In the genomic region with DNA sequence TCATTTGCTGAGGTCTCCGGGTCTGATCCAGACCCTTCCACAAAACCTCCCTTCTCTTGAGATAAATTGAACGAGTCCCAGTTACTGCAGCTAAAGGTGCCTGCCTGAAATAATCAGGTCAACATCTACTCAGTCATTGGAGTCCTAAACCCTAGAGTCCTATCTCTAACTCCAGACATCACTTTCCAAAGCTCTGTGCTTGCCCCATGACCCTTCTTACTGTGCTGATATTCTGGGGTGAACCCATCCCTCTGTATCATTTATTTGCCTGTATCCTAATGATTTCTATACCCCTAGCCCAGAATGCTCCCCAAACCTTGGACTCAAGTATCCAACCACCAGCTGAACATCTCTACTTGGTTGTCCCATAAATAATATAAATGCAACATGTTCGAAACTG, we compare ENCODE assay signal across 24 cellular contexts. TPM values are rescaled to one million over a fixed set of nuclear protein-coding genes. Genes with fewer than 3 reads are reported as not detected.
A peak's percentile ranks its signal among the peaks of the same experiment; 100 is the strongest.
DNase-seq lines count a peak whose midpoint lies in the region; ATAC-seq and TF ChIP-seq lines count a peak whose summit lies in the region.
"Had no signal": no experiment of that assay in that cellular context is flagged by ENCODE, and none has a peak within 500 bp of the region (broad histone marks: within the 10 kb centered on the region; RNA-seq: fewer than 3 reads in every experiment).

No MANE protein-coding gene starts in this region.

- no peak for DNase-seq in A673 (ENCODE audit: low spot score)
- no peak for DNase-seq in endothelial cell (ENCODE audit: low spot score)
- peak; percentile 11 for DNase-seq in osteocyte (ENCODE audit: extremely low spot score, unreplicated experiment)
- DNase-seq in HAP-1 (ENCODE audit: low spot score in 2 of 2) = no peak
- DNase-seq: ACHN; BE2C; C1 segment of cervical spinal cord; CD4-positive, alpha-beta memory T cell; CD4-positive, CD25-positive, alpha-beta regulatory T cell; CD8-positive, alpha-beta memory T cell; COR-L47; DMS 273 treated with DMSO at 0.1 percent for 48 hours; DMS153; DMS53; DMS79; DND-41; EL; GDM1 had no signal

- no TSS peak for BruUV-seq in A673 (replicated peaks; lab: Mats Ljungman, UMichigan)

- TF ChIP-seq CTCF in A673 (conservative IDR thresholded peaks at IDR 0.05; ENCODE audit: low read depth, low read length) (no peak), endothelial cell (IDR thresholded peaks at IDR 0.05; ENCODE audit: unreplicated experiment) (no peak), osteocyte (IDR thresholded peaks at IDR 0.05) (no peak)

- intact Hi-C loops in A673 (cut with micrococcal nuclease; ENCODE audit: unreplicated experiment) = loop anchor here (5.0 kb wide), 1 partner anchor 229 kb away; no protein-coding TSS in a partner anchor

- H3K27ac Mint-ChIP-seq in endothelial cell (ENCODE audit: unreplicated experiment) (peak overlapping the region; percentile 48), osteocyte (ENCODE audit: unreplicated experiment) (no peak overlapping the region)
- H3K27ac Mint-ChIP-seq in stimulated activated memory B cell treated with anti-CD40 and anti-IgM and Interleukin-4, amounts not matched to agents 10 μg/mL and 1 μg/mL and 100 μg/mL, for 72 hours = no peak overlapping the region
- H3K27ac Mint-ChIP-seq: CD14-positive monocyte; CD4-positive, alpha-beta memory T cell; CD8-positive, alpha-beta memory T cell had no signal

- H3K4me3 ChIP-seq in A673 (ENCODE audit: low read depth, low read length, poor library complexity, severe bottlenecking) (no peak overlapping the region), HAP-1 (no peak overlapping the region)
- H3K4me3 ChIP-seq: A549, BLaER1, GM12878 had no signal

- H3K4me1 Mint-ChIP-seq in endothelial cell (ENCODE audit: unreplicated experiment) (peaks cover 16% of the 10 kb centered on the region), osteocyte (ENCODE audit: unreplicated experiment) (no peaks in the 10 kb centered on the region)
- peaks cover 44% of the 10 kb centered on the region for H3K4me1 Mint-ChIP-seq in stimulated activated memory B cell treated with anti-CD40 and anti-IgM and Interleukin-4, amounts not matched to agents 10 μg/mL and 1 μg/mL and 100 μg/mL, for 72 hours
- H3K4me1 Mint-ChIP-seq: CD4-positive, alpha-beta memory T cell; CD4-positive, CD25-positive, alpha-beta regulatory T cell; CD8-positive, alpha-beta memory T cell had no signal

- no peaks in the 10 kb centered on the region for H3K27me3 ChIP-seq in A673 (replicated peaks; ENCODE audit: insufficient read depth, low read depth, low read length, poor library complexity)
- H3K27me3 ChIP-seq in HAP-1 (ENCODE audit: low read depth) = no peaks in the 10 kb centered on the region; the same call in 1 of the 2 replicates
- H3K27me3 ChIP-seq: BE2C, BLaER1 had no signal

- no peak for ATAC-seq in stimulated activated memory B cell treated with anti-CD40 and anti-IgM and Interleukin-4, amounts not matched to agents 10 μg/mL and 1 μg/mL and 100 μg/mL, for 72 hours
- ATAC-seq: A549, GM12878 had no signal

- H3K9me3 Mint-ChIP-seq in endothelial cell (ENCODE audit: unreplicated experiment) = no peaks in the 10 kb centered on the region
- H3K9me3 Mint-ChIP-seq in osteocyte (ENCODE audit: unreplicated experiment) = no peaks in the 10 kb centered on the region
- peaks cover 3% of the 10 kb centered on the region for H3K9me3 Mint-ChIP-seq in stimulated activated memory B cell treated with anti-CD40 and anti-IgM and Interleukin-4, amounts not matched to agents 10 μg/mL and 1 μg/mL and 100 μg/mL, for 72 hours
- H3K9me3 Mint-ChIP-seq: CD4-positive, CD25-positive, alpha-beta regulatory T cell; CD8-positive, alpha-beta memory T cell had no signal

- in situ Hi-C loops in HAP-1 (cut with MboI; ENCODE audit: low sequenced_read_pairs) = no loop called here

- peak overlapping the region; percentile 49 for H3K27ac ChIP-seq in A673 (ENCODE audit: low read depth, low read length, poor library complexity, severe bottlenecking)
- H3K27ac ChIP-seq: 22Rv1, A549, BLaER1 had no signal

- CTCF ChIA-PET in A673 (lab: Charles Lee) = no interaction called here

- H3K4me1 ChIP-seq in A673 (ENCODE audit: insufficient read depth, low read length, poor library complexity, severe bottlenecking) (peaks cover 29% of the 10 kb centered on the region), HAP-1 (no peaks in the 10 kb centered on the region)
- H3K4me1 ChIP-seq: A549, BE2C, BLaER1 had no signal

- H3K36me3 ChIP-seq in A673 (ENCODE audit: insufficient read depth, low read length, poor library complexity, severe bottlenecking) (no peaks in the 10 kb centered on the region), HAP-1 (replicated peaks) (no peaks in the 10 kb centered on the region)
- H3K36me3 ChIP-seq: BE2C, BLaER1 had no signal

- POLR2A ChIA-PET in A673 (lab: Charles Lee; ENCODE audit: low non-redundant PET) = no interaction called here

- H3K27me3 Mint-ChIP-seq in endothelial cell (ENCODE audit: unreplicated experiment) (peaks cover 3% of the 10 kb centered on the region), osteocyte (ENCODE audit: unreplicated experiment) (peaks cover 67% of the 10 kb centered on the region)
- no peaks in the 10 kb centered on the region for H3K27me3 Mint-ChIP-seq in stimulated activated memory B cell treated with anti-CD40 and anti-IgM and Interleukin-4, amounts not matched to agents 10 μg/mL and 1 μg/mL and 100 μg/mL, for 72 hours
- H3K27me3 Mint-ChIP-seq: CD4-positive, CD25-positive, alpha-beta regulatory T cell had no signal

- H3K9me3 ChIP-seq in A673 (ENCODE audit: low read depth, low read length, poor library complexity, severe bottlenecking) = no peaks in the 10 kb centered on the region
- no peaks in the 10 kb centered on the region for H3K9me3 ChIP-seq in HAP-1
- H3K9me3 ChIP-seq: A549, BE2C had no signal

- H3K4me3 Mint-ChIP-seq in endothelial cell (ENCODE audit: unreplicated experiment) = no peak overlapping the region
- no peak overlapping the region for H3K4me3 Mint-ChIP-seq in osteocyte (ENCODE audit: unreplicated experiment)
- no peak overlapping the region for H3K4me3 Mint-ChIP-seq in stimulated activated memory B cell treated with anti-CD40 and anti-IgM and Interleukin-4, amounts not matched to agents 10 μg/mL and 1 μg/mL and 100 μg/mL, for 72 hours
- H3K4me3 Mint-ChIP-seq: CD14-positive monocyte; CD4-positive, alpha-beta memory T cell; CD4-positive, CD25-positive, alpha-beta regulatory T cell; CD8-positive, alpha-beta memory T cell had no signal

- H3K36me3 Mint-ChIP-seq in endothelial cell (ENCODE audit: low read depth, unreplicated experiment) (no peaks in the 10 kb centered on the region), osteocyte (ENCODE audit: unreplicated experiment) (no peaks in the 10 kb centered on the region)
- peaks cover 63% of the 10 kb centered on the region for H3K36me3 Mint-ChIP-seq in stimulated activated memory B cell treated with anti-CD40 and anti-IgM and Interleukin-4, amounts not matched to agents 10 μg/mL and 1 μg/mL and 100 μg/mL, for 72 hours
- H3K36me3 Mint-ChIP-seq: CD14-positive monocyte; CD4-positive, alpha-beta memory T cell; CD4-positive, CD25-positive, alpha-beta regulatory T cell had no signal

RNA-seq across cellular contexts. Expression of a gene that starts 35.7 kb away (rescaled TPM):
- total RNA-seq in A673 (2021) (14.4 and 15.0 TPM in 2 replicates), endothelial cell (ENCODE audit: unreplicated experiment) (4.3 TPM), osteocyte (1.4 and 1.6 TPM in 2 replicates)
